Comparison of ENCODE assay signal across 24 cellular contexts in the genomic region with DNA sequence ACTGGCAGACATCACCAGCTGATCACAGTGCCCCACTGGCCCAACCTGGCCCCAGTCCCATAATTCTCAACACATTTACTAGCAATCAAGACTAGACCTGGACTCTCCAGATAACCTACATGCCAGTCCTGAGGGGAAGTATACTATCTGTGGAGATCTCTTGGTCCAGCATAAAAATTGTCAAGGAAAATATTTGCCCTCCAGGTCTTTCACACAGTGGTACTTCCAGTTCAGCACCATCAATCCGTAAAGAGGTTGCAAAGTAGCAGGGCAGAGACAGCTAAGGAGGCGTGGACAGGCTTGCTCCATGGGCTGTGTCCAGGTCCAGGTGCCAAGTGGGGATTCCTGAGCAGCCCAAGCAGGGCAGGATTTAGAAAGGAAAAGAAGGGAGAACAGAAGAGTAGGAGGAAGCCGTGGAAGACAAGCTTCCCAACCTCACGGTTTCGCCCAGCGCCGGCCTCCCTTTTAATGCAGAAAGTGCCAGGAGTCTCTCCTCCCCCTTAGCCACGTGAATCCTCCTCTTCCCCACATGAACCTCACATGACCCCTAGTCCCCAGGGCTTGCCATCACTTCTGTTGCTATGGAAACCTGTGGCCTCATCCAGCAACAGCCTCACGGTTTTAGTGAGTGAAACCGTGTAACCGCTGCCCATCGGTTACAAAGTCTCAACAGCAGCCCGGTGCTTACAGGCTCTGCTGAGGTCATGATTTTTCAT.
A peak's percentile ranks its signal among the peaks of the same experiment; 100 is the strongest.
DNase-seq lines count a peak whose midpoint lies in the region; FAIRE-seq lines count a peak whose summit lies in the region.
"Had no signal": no experiment of that assay in that cellular context is flagged by ENCODE, and none has a peak within 500 bp of the region (broad histone marks: within the 10 kb centered on the region; RNA-seq: fewer than 3 reads in every experiment).

No MANE protein-coding gene starts in this region.

- WGBS in small intestine, 3 donors = 42 to 51% (median 46%) methylated on average over 13 of the region's 13 CpGs

- no peak for FAIRE-seq in small intestine (lab: Jason Lieb, UNC)
- FAIRE-seq in frontal cortex (lab: Jason Lieb, UNC) = no peak
- FAIRE-seq: GM12892 had no signal

- no peaks in the 10 kb centered on the region for H3K36me3 ChIP-seq in small intestine (ENCODE audit: control insufficient read depth in 2 of 2, insufficient read depth in 2 of 2, low read length in 2 of 2)
- H3K36me3 ChIP-seq: cardiac muscle cell, gastroesophageal sphincter, ovary, WERI-Rb-1 had no signal

- H3K27me3 ChIP-seq in small intestine (ENCODE audit: control insufficient read depth in 2 of 2, insufficient read depth in 2 of 2, low read length in 2 of 2) = no peaks in the 10 kb centered on the region
- H3K27me3 ChIP-seq: cardiac muscle cell, ovary had no signal

- DNase-seq in DMS53 (lab: John Stamatoyannopoulos, UW) (peak; percentile 75), DMS53 treated with DMSO at 0.1 percent for 48 hours (lab: John Stamatoyannopoulos, UW; ENCODE audit: unreplicated experiment) (no peak), SK-MEL-5 (ENCODE audit: low read depth, low spot score) (peak; percentile 39), left kidney (ENCODE audit: low read depth, low spot score) (peak; percentile 84), small intestine (peak; percentile 15), LoVo (ENCODE audit: low spot score) (no peak), T1000 (lab: John Stamatoyannopoulos, UW) (no peak), frontal cortex (ENCODE audit: low spot score in 2 of 2) (no peak)
- DNase-seq: activated CD4-positive, alpha-beta memory T cell treated with anti-CD3 and anti-CD28 coated beads, Interleukin-2, amount 10 ng/mL, durations not matched to agents 7 days and 5 days; activated naive CD8-positive, alpha-beta T cell treated with anti-CD3 and anti-CD28 coated beads, Interleukin-2, amount 10 ng/mL, durations not matched to agents 7 days and 5 days; activated T-cell treated with anti-CD3 and anti-CD28 coated beads, Interleukin-2, amount 50 U/mL, for 48 hours; erythroblast; GF-D8; KBM-7; NCI-H1105; ovary; SHP77 treated with DMSO at 0.1 percent for 48 hours; stimulated activated CD4-positive, alpha-beta T cell treated with anti-CD3 and anti-CD28 coated beads, Interleukin-2, amount 100 ng/mL, for 48 hours; T-helper 17 cell; WERI-Rb-1 had no signal

- no peak overlapping the region for H3K4me3 ChIP-seq in small intestine (ENCODE audit: low read depth in 1 of 2, low read length in 2 of 2)
- H3K4me3 ChIP-seq: cardiac muscle cell, gastroesophageal sphincter, ovary had no signal

- no peaks in the 10 kb centered on the region for H3K9me3 ChIP-seq in small intestine (ENCODE audit: control insufficient read depth, low read depth)
- H3K9me3 ChIP-seq: gastroesophageal sphincter, ovary had no signal

- in situ Hi-C loops in SK-MEL-5 (cut with HindIII; ENCODE audit: low pct_unique_long_range_greater_than_20kb, low sequenced_read_pairs) = no loop called here

- no peak overlapping the region for H3K27ac ChIP-seq in small intestine (ENCODE audit: low read depth in 1 of 2, low read length in 1 of 2)
- H3K27ac ChIP-seq: 22Rv1, cardiac muscle cell, gastroesophageal sphincter, ovary, WERI-Rb-1 had no signal

- no peaks in the 10 kb centered on the region for H3K4me1 ChIP-seq in small intestine (ENCODE audit: control insufficient read depth in 2 of 2, insufficient read depth in 1 of 2, low read depth in 1 of 2, low read length in 1 of 2)
- H3K4me1 ChIP-seq: gastroesophageal sphincter had no signal

Comparison
In these comparisons a context has a peak if more than half of its experiments do, and no peak if none do; other contexts are left out.
1. DNase-seq: peak in DMS53 (single experiment), SK-MEL-5 (single experiment), left kidney (single experiment) and small intestine (single experiment); none in DMS53 treated with DMSO at 0.1 percent for 48 hours (single experiment), LoVo (single experiment), T1000 (single experiment) and frontal cortex (0 of 2).